In the genomic region with DNA sequence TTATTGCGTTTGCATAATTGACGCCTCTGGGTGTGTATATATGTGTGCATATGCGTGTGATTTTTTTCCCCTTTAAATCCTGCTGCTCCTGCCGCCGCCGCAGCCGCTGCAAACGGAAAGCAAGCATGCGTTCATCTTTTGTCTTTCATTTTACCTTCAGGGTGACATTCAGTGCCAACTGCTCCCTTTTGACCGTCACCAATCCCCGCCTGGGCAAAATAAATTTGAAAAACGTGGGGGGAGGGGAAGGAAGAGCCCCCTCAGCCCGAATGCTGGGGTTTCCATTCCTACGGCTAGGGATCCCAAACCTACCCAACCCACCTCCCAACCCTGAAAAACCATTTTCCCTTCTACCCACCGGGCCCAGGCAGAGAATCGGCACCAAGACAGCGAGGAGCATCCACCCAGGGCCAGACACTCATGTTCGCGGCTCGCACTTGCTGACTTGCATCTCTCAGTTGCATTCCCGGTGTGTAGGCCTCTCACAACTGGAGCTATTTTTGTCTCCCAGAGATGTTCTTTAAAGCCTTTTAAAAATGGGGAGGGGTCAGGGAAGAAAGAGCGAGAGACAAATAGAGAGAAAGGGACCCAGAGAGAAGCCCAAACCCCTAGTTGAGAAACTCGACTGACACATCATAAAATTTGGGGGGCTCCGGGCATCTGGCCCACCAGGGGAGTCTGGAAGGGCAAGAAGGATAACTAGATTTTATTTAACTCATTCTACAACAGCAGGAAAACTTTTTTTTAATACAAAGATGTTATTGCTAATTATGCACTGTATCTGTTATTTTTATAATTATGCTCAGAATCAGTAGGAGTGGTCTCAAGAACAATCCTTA, we compare ENCODE assay signal across 8 cellular contexts.
A peak's percentile ranks its signal among the peaks of the same experiment; 100 is the strongest.
DNase-seq lines count a peak whose midpoint lies in the region; ATAC-seq and TF ChIP-seq lines count a peak whose summit lies in the region.

No MANE protein-coding gene starts in this region.

- H3K27me3 ChIP-seq in mesenchymal stem cell (ENCODE audit: control insufficient read depth in 1 of 2, insufficient read depth in 1 of 2, low read length in 2 of 2): peaks cover 10 to 19% of the 10 kb centered on the region in 2 experiments
- no peaks in the 10 kb centered on the region for H3K27me3 ChIP-seq in thyroid gland

- H3K36me3 ChIP-seq in mesenchymal stem cell (ENCODE audit: control insufficient read depth in 1 of 2, insufficient read depth in 2 of 2, low read depth in 1 of 2, low read length in 2 of 2) (no peaks in the 10 kb centered on the region), thyroid gland (no peaks in the 10 kb centered on the region)

- H4K91ac ChIP-seq in mesenchymal stem cell (ENCODE audit: low read length): no peak overlapping the region

- no peak overlapping the region for H2BK15ac ChIP-seq in mesenchymal stem cell (ENCODE audit: low read depth, poor library complexity, severe bottlenecking)

- peak; percentile 54 for DNase-seq in NCI-H748 (lab: John Stamatoyannopoulos, UW; ENCODE audit: unreplicated experiment)
- no peak for DNase-seq in NCI-H748 treated with DMSO at 0.1 percent for 48 hours (lab: John Stamatoyannopoulos, UW)
- DNase-seq in cerebellar cortex (ENCODE audit: low spot score): peak; percentile 33
- no peak for DNase-seq in mesenchymal stem cell
- peak; percentile 46 to 51 for DNase-seq in thyroid gland
- DNase-seq in GM10266 (ENCODE audit: extremely low spot score): no peak
- no peak for DNase-seq in activated T-cell treated with anti-CD3 and anti-CD28 coated beads for 4 hours

- TF ChIP-seq POLR2A in thyroid gland (IDR thresholded peaks at IDR 0.05): no peak

- no peak overlapping the region for H2BK5ac ChIP-seq in mesenchymal stem cell (ENCODE audit: low read depth, low read length, poor library complexity, severe bottlenecking)

- H2BK120ac ChIP-seq in mesenchymal stem cell (ENCODE audit: low read depth, low read length): no peak overlapping the region

- H3K4me1 ChIP-seq in mesenchymal stem cell (ENCODE audit: control insufficient read depth, insufficient read depth, low read depth, low read length) (peaks cover 11% of the 10 kb centered on the region), thyroid gland (peaks cover 0 to 6% of the 10 kb centered on the region in 2 donors)

- H2AFZ ChIP-seq in mesenchymal stem cell (ENCODE audit: low read depth, low read length): peak overlapping the region; percentile 66

- peak overlapping the region in 1 of 2 experiments; percentile 64 for H3K4me3 ChIP-seq in mesenchymal stem cell (ENCODE audit: insufficient read depth in 1 of 2, low read depth in 1 of 2, low read length in 2 of 2)
- H3K4me3 ChIP-seq in thyroid gland (replicated peaks in 1 of 3): peak overlapping the region in 2 of 3 donors; percentile 49 to 70

- no peak for ATAC-seq in HG02798 (IDR thresholded peaks at IDR 0.05; ENCODE audit: poor library complexity, unreplicated experiment)

- H3K23ac ChIP-seq in mesenchymal stem cell (ENCODE audit: low read length in 2 of 2): no peak overlapping the region

- no peak overlapping the region for H2BK12ac ChIP-seq in mesenchymal stem cell (ENCODE audit: low read length in 2 of 2)

- 36% methylated on average over 23 of the region's 24 CpGs for WGBS in mesenchymal stem cell
- WGBS in thyroid gland, 2 donors: 19 to 23% methylated on average over 24 of the region's 24 CpGs

- no peak overlapping the region for H2AK5ac ChIP-seq in mesenchymal stem cell (ENCODE audit: low read length, severe bottlenecking)

- peak overlapping the region; percentile 94 for H3K4me2 ChIP-seq in mesenchymal stem cell (ENCODE audit: low read length, poor library complexity, severe bottlenecking)

- peak overlapping the region; percentile 60 for H3K9ac ChIP-seq in mesenchymal stem cell (ENCODE audit: low read length)

- H3K18ac ChIP-seq in mesenchymal stem cell (ENCODE audit: low read depth in 1 of 2, low read length in 2 of 2): no peak overlapping the region

- no peak overlapping the region for H3K27ac ChIP-seq in mesenchymal stem cell (ENCODE audit: low read length, poor library complexity, severe bottlenecking)
- peak overlapping the region; percentile 74 to 92 (median 82) for H3K27ac ChIP-seq in thyroid gland

- H3K79me1 ChIP-seq in mesenchymal stem cell (replicated peaks; ENCODE audit: low read length, poor library complexity, severe bottlenecking): no peaks in the 10 kb centered on the region

- H3K9me3 ChIP-seq in mesenchymal stem cell (ENCODE audit: control insufficient read depth, low read length) (no peaks in the 10 kb centered on the region), thyroid gland (no peaks in the 10 kb centered on the region)

- intact Hi-C loops in thyroid gland (cut with DNase I): no loop called here

- TF ChIP-seq CTCF in thyroid gland (IDR thresholded peaks at IDR 0.05) (no peak), GM10266 (IDR thresholded peaks at IDR 0.05; ENCODE audit: control insufficient read depth, insufficient read depth, low read depth, missing control alignments) (no peak)

- no peak overlapping the region for H3K14ac ChIP-seq in mesenchymal stem cell (ENCODE audit: low read length in 2 of 2)

- H4K8ac ChIP-seq in mesenchymal stem cell (ENCODE audit: low read length): no peak overlapping the region

- no peak overlapping the region for H3K4ac ChIP-seq in mesenchymal stem cell (ENCODE audit: low read depth in 1 of 2, low read length in 2 of 2)

Comparison
In these comparisons a context has a peak if more than half of its experiments do, and no peak if none do; other contexts are left out.
1. DNase-seq: peak in NCI-H748 (single experiment), cerebellar cortex (single experiment) and thyroid gland (2 of 2); none in NCI-H748 treated with DMSO at 0.1 percent for 48 hours (single experiment), mesenchymal stem cell (single experiment), GM10266 (single experiment) and activated T-cell treated with anti-CD3 and anti-CD28 coated beads for 4 hours (single experiment).